In genomic region chr6:32188381-32189081, GRCh38 we compare ENCODE assay signal across 8 cellular contexts. TPM values are rescaled to one million over a fixed set of nuclear protein-coding genes. Genes with fewer than 3 reads are reported as not detected.
DNase-seq lines count a peak whose midpoint lies in the region; ATAC-seq and TF ChIP-seq lines count a peak whose summit lies in the region.

No MANE protein-coding gene starts in this region.

- H3K4me1 ChIP-seq in HEK293 (ENCODE audit: control insufficient read depth, insufficient read depth, low read length): peaks cover 6% of the 10 kb centered on the region
- peaks cover 9% of the 10 kb centered on the region for H3K4me1 ChIP-seq in right cardiac atrium (ENCODE audit: control insufficient read depth, insufficient read depth, low read length)

- intact Hi-C loops in activated CD8-positive, alpha-beta T cell treated with anti-CD3 and anti-CD28 coated beads for 36 hours (cut with micrococcal nuclease): no loop called here
- intact Hi-C loops in right cardiac atrium (cut with DNase I): no loop called here

- peak overlapping the region; percentile 96 for H3K27ac Mint-ChIP-seq in activated CD8-positive, alpha-beta T cell treated with anti-CD3 and anti-CD28 coated beads for 36 hours

- peaks cover 41% of the 10 kb centered on the region for H3K4me1 Mint-ChIP-seq in activated CD8-positive, alpha-beta T cell treated with anti-CD3 and anti-CD28 coated beads for 36 hours (ENCODE audit: low read depth)

- H3K4me3 ChIP-seq in HEK293 (ENCODE audit: low read depth, low read length): peak overlapping the region; percentile 62
- peak overlapping the region; percentile 96 for H3K4me3 ChIP-seq in right cardiac atrium (ENCODE audit: low read length)
- H3K4me3 ChIP-seq in skin epidermis: peak overlapping the region; percentile 69 to 92 (median 74)

- POLR2A ChIA-PET in HEK293 (lab: Yijun Ruan, JAX): interaction anchor here (1.2 to 1.9 kb wide), 3 partner anchors 10 to 20 kb away, joined by 3 to 5 read pairs (median 5); partner anchors contain the start of genes AGPAT1 and RNF5
- POLR2A ChIA-PET in activated CD8-positive, alpha-beta T cell treated with anti-CD3 and anti-CD28 coated beads for 36 hours (lab: Charles Lee): interaction anchor here (1.2 to 7.2 kb wide), 2 partner anchors 10 to 784 kb away, joined by 3 to 72 read pairs; partner anchors contain the start of genes AGPAT1 and RNF5

- CTCF ChIA-PET in HEK293 (lab: Yijun Ruan, JAX): interaction anchor here (0.6 to 1.1 kb wide), 3 partner anchors 66 to 756 kb away, joined by 3 to 5 read pairs (median 3); no protein-coding TSS in a partner anchor
- CTCF ChIA-PET in activated CD8-positive, alpha-beta T cell treated with anti-CD3 and anti-CD28 coated beads for 36 hours (lab: Charles Lee): interaction anchor here (0.9 kb wide), 1 partner anchor 70 kb away, joined by 3 read pairs; no protein-coding TSS in a partner anchor

- H3K27me3 ChIP-seq in right cardiac atrium (ENCODE audit: control insufficient read depth, insufficient read depth): no peaks in the 10 kb centered on the region

- peaks cover 48% of the 10 kb centered on the region for H3K36me3 Mint-ChIP-seq in activated CD8-positive, alpha-beta T cell treated with anti-CD3 and anti-CD28 coated beads for 36 hours (ENCODE audit: low read depth)

- no peaks in the 10 kb centered on the region for H3K9me3 Mint-ChIP-seq in activated CD8-positive, alpha-beta T cell treated with anti-CD3 and anti-CD28 coated beads for 36 hours

- no peak for ATAC-seq in activated CD8-positive, alpha-beta T cell treated with anti-CD3 and anti-CD28 coated beads for 36 hours
- no peak for ATAC-seq in right cardiac atrium

- no peaks in the 10 kb centered on the region for H3K27me3 Mint-ChIP-seq in activated CD8-positive, alpha-beta T cell treated with anti-CD3 and anti-CD28 coated beads for 36 hours

- H3K36me3 ChIP-seq in HEK293 (ENCODE audit: control insufficient read depth in 2 of 2, insufficient read depth in 1 of 2, low read length in 2 of 2): peaks cover 0 to 36% of the 10 kb centered on the region in 2 experiments; a peak in 1 of 3 replicates

- peak overlapping the region; percentile 95 for H3K4me3 Mint-ChIP-seq in activated CD8-positive, alpha-beta T cell treated with anti-CD3 and anti-CD28 coated beads for 36 hours

- TF ChIP-seq CTCF in HEK293 (tag by site-specific recombination; IDR thresholded peaks at IDR 0.05): no peak
- no peak for TF ChIP-seq CTCF in activated CD8-positive, alpha-beta T cell treated with anti-CD3 and anti-CD28 coated beads for 36 hours (IDR thresholded peaks at IDR 0.05)

- H3K27ac ChIP-seq in HEK293 (ENCODE audit: extremely low read depth, low read depth, low read length) (peak overlapping the region; percentile 77), right cardiac atrium (ENCODE audit: low read length) (peak overlapping the region; percentile 90), skin epidermis (peak overlapping the region in 20 of 21 experiments; percentile 94 to 100 (median 99))

- WGBS in right cardiac atrium: 9% methylated on average over 13 of the region's 13 CpGs

- no peak for DNase-seq in activated CD8-positive, alpha-beta T cell treated with anti-CD3 and anti-CD28 coated beads for 36 hours
- DNase-seq in right cardiac atrium: peak in 1 of 3 donors; percentile 68
- DNase-seq in COLO668 (lab: John Stamatoyannopoulos, UW; ENCODE audit: unreplicated experiment): no peak
- no peak for DNase-seq in glomerular visceral epithelial cell (ENCODE audit: extremely low spot score)
- no peak for DNase-seq in HCEC 1CT
- DNase-seq in LoVo (ENCODE audit: low spot score): no peak

- no peaks in the 10 kb centered on the region for H3K9me3 ChIP-seq in HEK293 (ENCODE audit: control insufficient read depth, insufficient read depth, low read depth, low read length)
- H3K9me3 ChIP-seq in right cardiac atrium (ENCODE audit: control insufficient read depth, low read length): no peaks in the 10 kb centered on the region

TF ChIP-seq in HEK293, 187 proteins besides CTCF, POLR2A, EP300 and RAD21 (continues in another document):
- TF ChIP-seq ZNF830 (tag by site-specific recombination; IDR thresholded peaks at IDR 0.05; ENCODE audit: low read depth): no peak
- no peak for TF ChIP-seq GLI4 (tag by site-specific recombination; IDR thresholded peaks at IDR 0.05)
- TF ChIP-seq ZFP69B (tag by site-specific recombination; IDR thresholded peaks at IDR 0.05): peak; percentile 82
- peak; percentile 32; the same call in 1 of the 2 replicates for TF ChIP-seq EGR2 (tag by site-specific recombination; IDR thresholded peaks at IDR 0.05; ENCODE audit: low read depth)
- 0 out of 2 replicates have a peak, but pooled peaks have one; percentile 23 for TF ChIP-seq ZNF398 (tag by site-specific recombination; IDR thresholded peaks at IDR 0.05)
- no peak for TF ChIP-seq OSR2 (tag by site-specific recombination; IDR thresholded peaks at IDR 0.05)
- TF ChIP-seq ZNF184 (tag by site-specific recombination; IDR thresholded peaks at IDR 0.05): no peak
- no peak for TF ChIP-seq ZNF10 (tag by site-specific recombination; IDR thresholded peaks at IDR 0.05)
- no peak for TF ChIP-seq ZNF280C (tag by site-specific recombination; IDR thresholded peaks at IDR 0.05)
- no peak for TF ChIP-seq ZNF791 (tag by site-specific recombination; IDR thresholded peaks at IDR 0.05)
- TF ChIP-seq IKZF3 (tag by site-specific recombination; IDR thresholded peaks at IDR 0.05): 0 out of 2 replicates have a peak, but pooled peaks have one; percentile 26
- peak; percentile 82 for TF ChIP-seq ZNF692 (tag by site-specific recombination; IDR thresholded peaks at IDR 0.05)
- TF ChIP-seq SCRT2 (tag by site-specific recombination; IDR thresholded peaks at IDR 0.05): no peak
- no peak for TF ChIP-seq ZNF596 (tag by site-specific recombination; IDR thresholded peaks at IDR 0.05)
- peak; percentile 46; the same call in 1 of the 2 replicates for TF ChIP-seq WT1 (tag by site-specific recombination; IDR thresholded peaks at IDR 0.05)
- TF ChIP-seq ZNF169 (tag by site-specific recombination; IDR thresholded peaks at IDR 0.05): no peak

RNA-seq across cellular contexts. Expression of gene PBX2, which starts 1.5 kb away (rescaled TPM):
- 10 to 100 TPM; 59.6 to 64.2 TPM for total RNA-seq in activated CD8-positive, alpha-beta T cell treated with anti-CD3 and anti-CD28 coated beads for 36 hours
- total RNA-seq in right cardiac atrium: 10 to 100 TPM; 44.1 to 61.0 (median 51.8) TPM
- polyA plus RNA-seq in right cardiac atrium: 44.7 TPM

RNA-seq across cellular contexts. Expression of gene GPSM3, which starts 3.9 kb away (rescaled TPM):
- 10 to 100 TPM; 67.8 to 68.7 TPM for total RNA-seq in activated CD8-positive, alpha-beta T cell treated with anti-CD3 and anti-CD28 coated beads for 36 hours
- total RNA-seq in right cardiac atrium: 1 to 10 TPM; 5.9 to 9.5 (median 8.3) TPM
- polyA plus RNA-seq in right cardiac atrium: 4.0 TPM

RNA-seq across cellular contexts. Expression of gene AGER, which starts 4.5 kb away (rescaled TPM):
- total RNA-seq in activated CD8-positive, alpha-beta T cell treated with anti-CD3 and anti-CD28 coated beads for 36 hours: 10 to 100 TPM; 15.5 to 16.4 TPM
- 1 to 10 TPM; 1.8 to 3.6 (median 3.5) TPM for total RNA-seq in right cardiac atrium
- polyA plus RNA-seq in right cardiac atrium: 1.6 TPM

RNA-seq across cellular contexts. Expression of gene RNF5, which starts 10.3 kb away (rescaled TPM):
- total RNA-seq in activated CD8-positive, alpha-beta T cell treated with anti-CD3 and anti-CD28 coated beads for 36 hours: 10 to 100 TPM; 55.4 to 57.9 TPM
- 10 to 100 TPM; 73.2 to 88.3 (median 76.7) TPM for total RNA-seq in right cardiac atrium
- 118 TPM for polyA plus RNA-seq in right cardiac atrium

RNA-seq across cellular contexts. Expression of gene AGPAT1, which starts 12.6 kb away (rescaled TPM):
- total RNA-seq in activated CD8-positive, alpha-beta T cell treated with anti-CD3 and anti-CD28 coated beads for 36 hours: 10 to 100 TPM; 24.6 to 28.7 TPM
- 10 to 100 TPM; 56.9 to 67.2 (median 63.1) TPM for total RNA-seq in right cardiac atrium
- polyA plus RNA-seq in right cardiac atrium: 54.9 TPM

Comparison
In these comparisons a context has a peak if more than half of its experiments do, and no peak if none do; other contexts are left out.
1. RNA of gene GPSM3, which starts 3.9 kb away (total RNA-seq): 67.8 to 68.7 TPM in activated CD8-positive, alpha-beta T cell treated with anti-CD3 and anti-CD28 coated beads for 36 hours; 5.9 to 9.5 TPM in right cardiac atrium; every median in the first group is over 4 times any median in the second.
2. Peak in every context shown above with its lines, with median percentiles within 50 percentile points of each other: H3K27ac ChIP-seq and H3K4me3 ChIP-seq.